9 cellular contexts compared by ENCODE assay signal in genomic region chr5:141326088-141326854, GRCh38. TPM values are rescaled to one million over a fixed set of nuclear protein-coding genes. Genes with fewer than 3 reads are reported as not detected.
A peak's percentile ranks its signal among the peaks of the same experiment; 100 is the strongest.
DNase-seq lines count a peak whose midpoint lies in the region; ATAC-seq and TF ChIP-seq lines count a peak whose summit lies in the region.
"Had no signal": no experiment of that assay in that cellular context is flagged by ENCODE, and none has a peak within 500 bp of the region (broad histone marks: within the 10 kb centered on the region; RNA-seq: fewer than 3 reads in every experiment).

No MANE protein-coding gene starts in this region.

- TF ChIP-seq POLR2A in erythroblast (IDR thresholded peaks at IDR 0.05; ENCODE audit: low read length): no peak

- peaks cover 8 to 48% (median 41%) of the 10 kb centered on the region in 5 donors for H3K27me3 Mint-ChIP-seq in naive thymus-derived CD4-positive, alpha-beta T cell
- peaks cover 35 to 43% of the 10 kb centered on the region in 2 donors for H3K27me3 Mint-ChIP-seq in stimulated activated naive B cell treated with anti-CD40 and anti-IgM and Interleukin-4, amounts not matched to agents 10 μg/mL and 1 μg/mL and 100 μg/mL, for 72 hours

- CTCF ChIA-PET in naive thymus-derived CD4-positive, alpha-beta T cell (lab: Charles Lee): interaction anchor here (0.6 to 1.6 kb wide), 4 partner anchors 176 to 240 kb away, joined by 3 to 6 read pairs (median 4); no protein-coding TSS in a partner anchor

- peaks cover 3 to 10% (median 6%) of the 10 kb centered on the region in 5 donors for H3K36me3 Mint-ChIP-seq in naive thymus-derived CD4-positive, alpha-beta T cell
- H3K36me3 Mint-ChIP-seq in stimulated activated naive B cell treated with anti-CD40 and anti-IgM and Interleukin-4, amounts not matched to agents 10 μg/mL and 1 μg/mL and 100 μg/mL, for 72 hours: peaks cover 6 to 7% of the 10 kb centered on the region in 2 donors

- H3K4me3 ChIP-seq in GM08714 (ENCODE audit: low read length): peak overlapping the region; percentile 39; the same call in 1 of the 2 replicates
- peak overlapping the region; percentile 73 for H3K4me3 ChIP-seq in naive thymus-derived CD4-positive, alpha-beta T cell (ENCODE audit: low read length)

- peaks cover 4 to 82% (median 22%) of the 10 kb centered on the region in 11 donors for H3K9me3 Mint-ChIP-seq in naive thymus-derived CD4-positive, alpha-beta T cell
- peaks cover 7 to 12% of the 10 kb centered on the region in 2 donors for H3K9me3 Mint-ChIP-seq in stimulated activated naive B cell treated with anti-CD40 and anti-IgM and Interleukin-4, amounts not matched to agents 10 μg/mL and 1 μg/mL and 100 μg/mL, for 72 hours

- POLR2A ChIA-PET in naive thymus-derived CD4-positive, alpha-beta T cell (lab: Charles Lee): interaction anchor here (0.6 kb wide), 1 partner anchor 309 kb away, joined by 3 read pairs; no protein-coding TSS in a partner anchor

- peak overlapping the region; percentile 78 to 98 (median 90) for H3K4me3 Mint-ChIP-seq in naive thymus-derived CD4-positive, alpha-beta T cell
- H3K4me3 Mint-ChIP-seq in stimulated activated naive B cell treated with anti-CD40 and anti-IgM and Interleukin-4, amounts not matched to agents 10 μg/mL and 1 μg/mL and 100 μg/mL, for 72 hours: peak overlapping the region; percentile 95

- peaks cover 0 to 15% (median 7%) of the 10 kb centered on the region in 7 donors for H3K4me1 Mint-ChIP-seq in naive thymus-derived CD4-positive, alpha-beta T cell
- peaks cover 3 to 7% of the 10 kb centered on the region in 2 donors for H3K4me1 Mint-ChIP-seq in stimulated activated naive B cell treated with anti-CD40 and anti-IgM and Interleukin-4, amounts not matched to agents 10 μg/mL and 1 μg/mL and 100 μg/mL, for 72 hours

- ATAC-seq in HG02642 (IDR thresholded peaks at IDR 0.05; ENCODE audit: poor library complexity, unreplicated experiment) (peak; percentile 78), left lobe of liver (no peak)
- peak; percentile 95 for ATAC-seq in naive thymus-derived CD4-positive, alpha-beta T cell
- ATAC-seq in stimulated activated naive B cell treated with anti-CD40 and anti-IgM and Interleukin-4, amounts not matched to agents 10 μg/mL and 1 μg/mL and 100 μg/mL, for 72 hours (replicated peaks): peak; percentile 92 to 94

- H3K4me1 ChIP-seq in naive thymus-derived CD4-positive, alpha-beta T cell (ENCODE audit: control insufficient read depth in 2 of 2, insufficient read depth in 2 of 2, low read length in 2 of 2): no peaks in the 10 kb centered on the region

- H3K27ac ChIP-seq in naive thymus-derived CD4-positive, alpha-beta T cell (ENCODE audit: low read depth, low read length): peak overlapping the region; percentile 53

- H3K36me3 ChIP-seq in naive thymus-derived CD4-positive, alpha-beta T cell (ENCODE audit: control insufficient read depth in 2 of 3, insufficient read depth in 3 of 3, low read length in 3 of 3): no peaks in the 10 kb centered on the region

- DNase-seq in NCI-H748 (lab: John Stamatoyannopoulos, UW; ENCODE audit: unreplicated experiment) (peak; percentile 90), activated T-cell treated with anti-CD3 and anti-CD28 coated beads for 24 hours (ENCODE audit: low read depth) (peak; percentile 63), erythroblast (lab: John Stamatoyannopoulos, UW) (peak; percentile 5 to 9), left lobe of liver (ENCODE audit: low spot score) (no peak)
- DNase-seq in naive thymus-derived CD4-positive, alpha-beta T cell: peak; percentile 39 to 75 (median 57)
- DNase-seq in stimulated activated naive B cell treated with anti-CD40 and anti-IgM and Interleukin-4, amounts not matched to agents 10 μg/mL and 1 μg/mL and 100 μg/mL, for 72 hours: peak; percentile 51

- peak overlapping the region; percentile 17 to 95 (median 80) for H3K27ac Mint-ChIP-seq in naive thymus-derived CD4-positive, alpha-beta T cell
- H3K27ac Mint-ChIP-seq in stimulated activated naive B cell treated with anti-CD40 and anti-IgM and Interleukin-4, amounts not matched to agents 10 μg/mL and 1 μg/mL and 100 μg/mL, for 72 hours: peak overlapping the region; percentile 91

- H3K27me3 ChIP-seq in naive thymus-derived CD4-positive, alpha-beta T cell (ENCODE audit: control insufficient read depth in 2 of 2, insufficient read depth in 2 of 2, low read length in 2 of 2): peaks cover 0 to 5% of the 10 kb centered on the region in 2 donors

- intact Hi-C loops in naive thymus-derived CD4-positive, alpha-beta T cell (cut with micrococcal nuclease): loop anchor here (1.0 to 10.0 kb wide), 5 partner anchors 186 to 1221 kb away; no protein-coding TSS in a partner anchor

- H3K9me3 ChIP-seq in naive thymus-derived CD4-positive, alpha-beta T cell (ENCODE audit: control insufficient read depth in 2 of 3, low read length in 3 of 3): peaks cover 0 to 32% (median 5%) of the 10 kb centered on the region in 3 experiments

RNA-seq across cellular contexts. Expression of gene PCDHGA1, which starts 4.0 kb away (rescaled TPM):
- under 1 TPM; 0.08 to 0.54 (median 0.17) TPM for total RNA-seq in naive thymus-derived CD4-positive, alpha-beta T cell
- not detected for polyA plus RNA-seq in naive thymus-derived CD4-positive, alpha-beta T cell
- total RNA-seq in left lobe of liver: 0.10 TPM

RNA-seq across cellular contexts. Expression of gene TAF7, which starts 5.7 kb away (rescaled TPM):
- total RNA-seq in naive thymus-derived CD4-positive, alpha-beta T cell: 100 to 1,000 TPM in 2 of 5 experiments, 10 to 100 TPM in 3; 64.5 to 115 (median 84.9) TPM
- 100 to 1,000 TPM; 240 to 242 TPM for polyA plus RNA-seq in naive thymus-derived CD4-positive, alpha-beta T cell
- 20.6 TPM for total RNA-seq in left lobe of liver

RNA-seq across cellular contexts. Expression of gene PCDHGA2, which starts 12.3 kb away (rescaled TPM):
- under 1 TPM in 4 of 5 experiments, not detected in 1; 0.10 to 0.15 (median 0.11) TPM for total RNA-seq in naive thymus-derived CD4-positive, alpha-beta T cell
- polyA plus RNA-seq in naive thymus-derived CD4-positive, alpha-beta T cell: not detected
- 1.1 TPM for total RNA-seq in left lobe of liver

RNA-seq across cellular contexts. Expression of gene PCDHGA3, which starts 17.4 kb away (rescaled TPM):
- total RNA-seq in naive thymus-derived CD4-positive, alpha-beta T cell: under 1 TPM in 1 of 5 experiments, not detected in 4; 0.24 TPM
- not detected for polyA plus RNA-seq in naive thymus-derived CD4-positive, alpha-beta T cell
- 0.60 TPM for total RNA-seq in left lobe of liver

RNA-seq across cellular contexts. Expression of gene SLC25A2, which starts 22.4 kb away (rescaled TPM):
- 1 to 10 TPM in 1 of 5 experiments, under 1 TPM in 4; 0.27 to 1.1 (median 0.41) TPM for total RNA-seq in naive thymus-derived CD4-positive, alpha-beta T cell
- under 1 TPM in 1 of 2 donors, not detected in 1; 0.34 TPM for polyA plus RNA-seq in naive thymus-derived CD4-positive, alpha-beta T cell
- 0.25 TPM for total RNA-seq in left lobe of liver
- total RNA-seq: frontal cortex had no signal
